In genomic region chr2:10912796-10913445, GRCh38 we compare ENCODE assay signal across 3 cellular contexts.
TF ChIP-seq lines count a peak whose summit lies in the region.

No MANE protein-coding gene starts in this region.

TF ChIP-seq in SK-N-SH, 30 proteins besides CTCF, POLR2A, EP300 and RAD21 (continued from another document):
- TF ChIP-seq NFIC (IDR thresholded peaks at IDR 0.05; ENCODE audit: borderline replicate concordance) (no peak), FOXJ3 (CRISPR knock-in tag; IDR thresholded peaks at IDR 0.05) (no peak), ELF1 (IDR thresholded peaks at IDR 0.05) (no peak), FOSL2 (IDR thresholded peaks at IDR 0.05; ENCODE audit: borderline replicate concordance, low read depth) (no peak)
- TF ChIP-seq, protein P1, sequence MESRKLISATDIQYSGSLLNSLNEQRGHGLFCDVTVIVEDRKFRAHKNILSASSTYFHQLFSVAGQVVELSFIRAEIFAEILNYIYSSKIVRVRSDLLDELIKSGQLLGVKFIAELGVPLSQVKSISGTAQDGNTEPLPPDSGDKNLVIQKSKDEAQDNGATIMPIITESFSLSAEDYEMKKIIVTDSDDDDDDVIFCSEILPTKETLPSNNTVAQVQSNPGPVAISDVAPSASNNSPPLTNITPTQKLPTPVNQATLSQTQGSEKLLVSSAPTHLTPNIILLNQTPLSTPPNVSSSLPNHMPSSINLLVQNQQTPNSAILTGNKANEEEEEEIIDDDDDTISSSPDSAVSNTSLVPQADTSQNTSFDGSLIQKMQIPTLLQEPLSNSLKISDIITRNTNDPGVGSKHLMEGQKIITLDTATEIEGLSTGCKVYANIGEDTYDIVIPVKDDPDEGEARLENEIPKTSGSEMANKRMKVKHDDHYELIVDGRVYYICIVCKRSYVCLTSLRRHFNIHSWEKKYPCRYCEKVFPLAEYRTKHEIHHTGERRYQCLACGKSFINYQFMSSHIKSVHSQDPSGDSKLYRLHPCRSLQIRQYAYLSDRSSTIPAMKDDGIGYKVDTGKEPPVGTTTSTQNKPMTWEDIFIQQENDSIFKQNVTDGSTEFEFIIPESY (IDR thresholded peaks at IDR 0.05; ENCODE audit: borderline replicate concordance, low read depth), result no peak
TF ChIP-seq in SK-N-SH: peak in this region for 0.

TF ChIP-seq in SK-N-SH treated with all-trans-retinoic acid at 6 μM for 48 hours, 23 proteins besides CTCF, POLR2A, EP300 and RAD21 (continued from another document):
- no peak for TF ChIP-seq ZFP3 (CRISPR knock-in tag; IDR thresholded peaks at IDR 0.05)
- no peak for TF ChIP-seq ARNTL (CRISPR knock-in tag; IDR thresholded peaks at IDR 0.05; ENCODE audit: borderline replicate concordance, low read depth)
- no peak for TF ChIP-seq ZNF8 (CRISPR knock-in tag; IDR thresholded peaks at IDR 0.05)
- TF ChIP-seq BACH2 (CRISPR knock-in tag; IDR thresholded peaks at IDR 0.05; ENCODE audit: borderline replicate concordance), result no peak
- no peak for TF ChIP-seq SNAI2 (CRISPR knock-in tag; IDR thresholded peaks at IDR 0.05)
- no peak for TF ChIP-seq ZFP30 (CRISPR knock-in tag; IDR thresholded peaks at IDR 0.05)
- no peak for TF ChIP-seq CREB5 (CRISPR knock-in tag; IDR thresholded peaks at IDR 0.05; ENCODE audit: low read depth)
- TF ChIP-seq ZC3H10 (CRISPR knock-in tag; IDR thresholded peaks at IDR 0.05), result no peak
- TF ChIP-seq POU6F1 (CRISPR knock-in tag; IDR thresholded peaks at IDR 0.05; ENCODE audit: borderline replicate concordance, low read depth), result no peak
- no peak for TF ChIP-seq TCF4 (CRISPR knock-in tag; IDR thresholded peaks at IDR 0.05; ENCODE audit: borderline replicate concordance)
- TF ChIP-seq ZNF565 (CRISPR knock-in tag; conservative IDR thresholded peaks at IDR 0.05; ENCODE audit: low read depth), result no peak

TF ChIP-seq in WTC11, 78 proteins besides CTCF, POLR2A, EP300 and RAD21 (continued from another document):
- no peak for TF ChIP-seq CREM (CRISPR knock-in tag; IDR thresholded peaks at IDR 0.05)
- TF ChIP-seq FOXJ3 (CRISPR knock-in tag; IDR thresholded peaks at IDR 0.05; ENCODE audit: borderline replicate concordance), result no peak
- TF ChIP-seq ZNF512 (CRISPR knock-in tag; IDR thresholded peaks at IDR 0.05; ENCODE audit: borderline replicate concordance), result no peak
- no peak for TF ChIP-seq ELF4 (CRISPR knock-in tag; IDR thresholded peaks at IDR 0.05; ENCODE audit: low read depth)
- TF ChIP-seq EMX1 (CRISPR knock-in tag; IDR thresholded peaks at IDR 0.05), result no peak
- TF ChIP-seq, protein P2, sequence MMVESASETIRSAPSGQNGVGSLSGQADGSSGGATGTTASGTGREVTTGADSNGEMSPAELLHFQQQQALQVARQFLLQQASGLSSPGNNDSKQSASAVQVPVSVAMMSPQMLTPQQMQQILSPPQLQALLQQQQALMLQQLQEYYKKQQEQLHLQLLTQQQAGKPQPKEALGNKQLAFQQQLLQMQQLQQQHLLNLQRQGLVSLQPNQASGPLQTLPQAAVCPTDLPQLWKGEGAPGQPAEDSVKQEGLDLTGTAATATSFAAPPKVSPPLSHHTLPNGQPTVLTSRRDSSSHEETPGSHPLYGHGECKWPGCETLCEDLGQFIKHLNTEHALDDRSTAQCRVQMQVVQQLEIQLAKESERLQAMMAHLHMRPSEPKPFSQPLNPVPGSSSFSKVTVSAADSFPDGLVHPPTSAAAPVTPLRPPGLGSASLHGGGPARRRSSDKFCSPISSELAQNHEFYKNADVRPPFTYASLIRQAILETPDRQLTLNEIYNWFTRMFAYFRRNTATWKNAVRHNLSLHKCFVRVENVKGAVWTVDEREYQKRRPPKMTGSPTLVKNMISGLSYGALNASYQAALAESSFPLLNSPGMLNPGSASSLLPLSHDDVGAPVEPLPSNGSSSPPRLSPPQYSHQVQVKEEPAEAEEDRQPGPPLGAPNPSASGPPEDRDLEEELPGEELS (CRISPR knock-in tag; IDR thresholded peaks at IDR 0.05), result no peak
- TF ChIP-seq ATF3 (CRISPR knock-in tag; conservative IDR thresholded peaks at IDR 0.05), result no peak
- TF ChIP-seq TP53 (CRISPR knock-in tag; IDR thresholded peaks at IDR 0.05), result no peak
